In the genomic region with DNA sequence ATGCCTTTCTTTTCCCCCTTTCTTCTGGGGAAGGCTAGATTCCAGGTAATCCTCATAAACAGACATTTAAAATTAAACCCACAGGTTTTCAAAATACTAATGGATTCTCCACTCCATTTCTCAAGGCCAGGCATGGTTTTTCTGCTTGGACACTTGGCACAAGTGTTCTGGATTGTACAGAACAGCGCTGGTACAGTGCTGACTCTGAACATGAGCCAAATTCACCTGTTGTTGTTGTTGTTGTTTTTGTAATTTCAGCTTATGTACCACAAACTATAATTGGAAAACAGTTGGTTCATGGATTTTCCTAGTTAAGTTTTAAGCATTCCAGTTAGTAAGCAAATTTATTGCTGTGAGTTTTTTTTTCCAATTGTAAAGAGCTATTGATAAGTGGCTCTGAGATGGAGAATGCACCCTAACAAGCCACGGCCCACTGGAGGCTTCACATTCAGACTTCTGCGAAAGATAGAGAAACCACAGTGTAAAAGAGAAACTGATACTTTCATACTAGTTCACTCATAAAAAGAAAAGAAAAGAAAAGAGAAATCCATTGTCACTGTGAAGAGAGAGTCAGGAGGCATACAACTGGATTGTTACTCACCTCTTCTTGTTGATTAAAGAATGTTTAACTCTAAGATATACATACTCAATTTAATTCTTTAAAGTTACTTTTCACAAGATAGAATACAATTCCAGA, we compare ENCODE assay signal across 9 cellular contexts. TPM values are rescaled to one million over a fixed set of nuclear protein-coding genes. Genes with fewer than 3 reads are reported as not detected.
A peak's percentile ranks its signal among the peaks of the same experiment; 100 is the strongest.
DNase-seq lines count a peak whose midpoint lies in the region; ATAC-seq and TF ChIP-seq lines count a peak whose summit lies in the region.
"Had no signal": no experiment of that assay in that cellular context is flagged by ENCODE, and none has a peak within 500 bp of the region (broad histone marks: within the 10 kb centered on the region; RNA-seq: fewer than 3 reads in every experiment).

No MANE protein-coding gene starts in this region.

- no peak for TF ChIP-seq CTCF in right lobe of liver (IDR thresholded peaks at IDR 0.05)
- no peak for TF ChIP-seq CTCF in PC-9 (conservative IDR thresholded peaks at IDR 0.05)

- H3K27ac Mint-ChIP-seq in activated CD4-positive, alpha-beta T cell treated with anti-CD3 and anti-CD28 coated beads, Interleukin-2, amount 10 ng/mL, durations not matched to agents 24 days and 14 days = peak overlapping the region; percentile 71
- no peak overlapping the region for H3K27ac Mint-ChIP-seq in stimulated activated effector memory CD8-positive, alpha-beta T cell treated with anti-CD3 and anti-CD28 coated beads, Interleukin-12 subunit alpha, Interleukin-12 subunit beta, amount 100 ng/mL, for 72 hours

- no peak overlapping the region for H3K4me3 ChIP-seq in right lobe of liver
- no peak overlapping the region for H3K4me3 ChIP-seq in PC-9

- H3K36me3 Mint-ChIP-seq in activated CD4-positive, alpha-beta T cell treated with anti-CD3 and anti-CD28 coated beads, Interleukin-2, amount 10 ng/mL, durations not matched to agents 24 days and 14 days (ENCODE audit: low read depth) = peaks cover 3% of the 10 kb centered on the region
- H3K36me3 Mint-ChIP-seq in stimulated activated effector memory CD8-positive, alpha-beta T cell treated with anti-CD3 and anti-CD28 coated beads, Interleukin-12 subunit alpha, Interleukin-12 subunit beta, amount 100 ng/mL, for 72 hours = no peaks in the 10 kb centered on the region

- no peak overlapping the region for H2AFZ ChIP-seq in PC-9

- no peaks in the 10 kb centered on the region for H3K79me2 ChIP-seq in PC-9 (ENCODE audit: low read depth)

- intact Hi-C loops in activated CD4-positive, alpha-beta T cell treated with anti-CD3 and anti-CD28 coated beads, Interleukin-2, amount 10 ng/mL, durations not matched to agents 24 days and 14 days (cut with micrococcal nuclease) = loop anchor here (1.0 to 10.0 kb wide), 7 partner anchors 10 to 313 kb away; partner anchors contain the start of genes ITGA1 and PELO
- intact Hi-C loops in right lobe of liver (cut with DNase I) (no loop called here), PC-9 (cut with micrococcal nuclease; ENCODE audit: unreplicated experiment) (no loop called here)

- peak; percentile 22 for DNase-seq in NK-92 treated with Interleukin-12 subunit alpha and Interleukin-12 subunit beta, amount 100 ng/mL, for 24 hours (lab: John Stamatoyannopoulos, UW)
- no peak for DNase-seq in NK-92 (lab: John Stamatoyannopoulos, UW; ENCODE audit: unreplicated experiment)
- DNase-seq in activated CD4-positive, alpha-beta T cell treated with anti-CD3 and anti-CD28 coated beads, Interleukin-2, amount 10 ng/mL, durations not matched to agents 24 days and 14 days = peak; percentile 85
- no peak for DNase-seq in stimulated activated effector memory CD8-positive, alpha-beta T cell treated with anti-CD3 and anti-CD28 coated beads, Interleukin-12 subunit alpha, Interleukin-12 subunit beta, amount 100 ng/mL, for 72 hours (ENCODE audit: low spot score in 2 of 2)
- DNase-seq in NCI-H2196 treated with DMSO at 0.1 percent for 48 hours (lab: John Stamatoyannopoulos, UW; ENCODE audit: unreplicated experiment) = no peak
- DNase-seq in right lobe of liver = no peak
- DNase-seq in PC-9 = no peak

- no peaks in the 10 kb centered on the region for H3K9me2 ChIP-seq in PC-9 (ENCODE audit: insufficient read depth)

- H3K27me3 ChIP-seq in right lobe of liver (no peaks in the 10 kb centered on the region), PC-9 (ENCODE audit: insufficient read depth, low read depth) (no peaks in the 10 kb centered on the region)

- peaks cover 5% of the 10 kb centered on the region for H3K9me3 Mint-ChIP-seq in activated CD4-positive, alpha-beta T cell treated with anti-CD3 and anti-CD28 coated beads, Interleukin-2, amount 10 ng/mL, durations not matched to agents 24 days and 14 days
- no peaks in the 10 kb centered on the region for H3K9me3 Mint-ChIP-seq in stimulated activated effector memory CD8-positive, alpha-beta T cell treated with anti-CD3 and anti-CD28 coated beads, Interleukin-12 subunit alpha, Interleukin-12 subunit beta, amount 100 ng/mL, for 72 hours

- H3K4me1 ChIP-seq in right lobe of liver (peaks cover 0 to 23% (median 10%) of the 10 kb centered on the region in 4 donors), PC-9 (replicated peaks; ENCODE audit: insufficient read depth) (no peaks in the 10 kb centered on the region)

- POLR2A ChIA-PET in PC-9 (lab: Charles Lee; ENCODE audit: unreplicated experiment) = no interaction called here

- H3K27ac ChIP-seq in right lobe of liver = no peak overlapping the region
- no peak overlapping the region for H3K27ac ChIP-seq in PC-9
- H3K27ac ChIP-seq: 22Rv1 had no signal

- ATAC-seq in HG02938 (IDR thresholded peaks at IDR 0.05; ENCODE audit: unreplicated experiment) (peak; percentile 98), right lobe of liver (no peak)
- ATAC-seq in stimulated activated effector memory CD8-positive, alpha-beta T cell treated with anti-CD3 and anti-CD28 coated beads, Interleukin-12 subunit alpha, Interleukin-12 subunit beta, amount 100 ng/mL, for 72 hours = peak; percentile 94

- no peaks in the 10 kb centered on the region for H3K36me3 ChIP-seq in right lobe of liver
- no peaks in the 10 kb centered on the region for H3K36me3 ChIP-seq in PC-9 (ENCODE audit: low read depth)

- no peak for TF ChIP-seq POLR2A in right lobe of liver (IDR thresholded peaks at IDR 0.05)

- BruUV-seq in PC-9 (replicated peaks; lab: Mats Ljungman, UMichigan) = no TSS peak

- CTCF ChIA-PET in PC-9 (lab: Charles Lee) = no interaction called here

- peaks cover 54% of the 10 kb centered on the region for H3K4me1 Mint-ChIP-seq in activated CD4-positive, alpha-beta T cell treated with anti-CD3 and anti-CD28 coated beads, Interleukin-2, amount 10 ng/mL, durations not matched to agents 24 days and 14 days
- H3K4me1 Mint-ChIP-seq in stimulated activated effector memory CD8-positive, alpha-beta T cell treated with anti-CD3 and anti-CD28 coated beads, Interleukin-12 subunit alpha, Interleukin-12 subunit beta, amount 100 ng/mL, for 72 hours = peaks cover 56% of the 10 kb centered on the region

- H3F3A ChIP-seq in PC-9 (ENCODE audit: insufficient read depth, low read depth) = no peaks in the 10 kb centered on the region

- WGBS in right lobe of liver (ENCODE audit: insufficient coverage, low coverage, low lambda C conversion rate, missing lambda C conversion rate) = 72% methylated on average over 3 of the region's 3 CpGs

- H3K4me2 ChIP-seq in PC-9 = no peak overlapping the region

- peak overlapping the region; percentile 62 for H3K4me3 Mint-ChIP-seq in activated CD4-positive, alpha-beta T cell treated with anti-CD3 and anti-CD28 coated beads, Interleukin-2, amount 10 ng/mL, durations not matched to agents 24 days and 14 days
- no peak overlapping the region for H3K4me3 Mint-ChIP-seq in stimulated activated effector memory CD8-positive, alpha-beta T cell treated with anti-CD3 and anti-CD28 coated beads, Interleukin-12 subunit alpha, Interleukin-12 subunit beta, amount 100 ng/mL, for 72 hours

- H4K20me1 ChIP-seq in PC-9 (ENCODE audit: insufficient read depth) = no peaks in the 10 kb centered on the region

- H3K9me3 ChIP-seq in right lobe of liver (no peaks in the 10 kb centered on the region), PC-9 (ENCODE audit: insufficient read depth, low read depth) (no peaks in the 10 kb centered on the region)

- no peaks in the 10 kb centered on the region for H3K27me3 Mint-ChIP-seq in activated CD4-positive, alpha-beta T cell treated with anti-CD3 and anti-CD28 coated beads, Interleukin-2, amount 10 ng/mL, durations not matched to agents 24 days and 14 days

RNA-seq across cellular contexts. Expression of gene ITGA1, which starts 16.2 kb away (rescaled TPM):
- total RNA-seq in activated CD4-positive, alpha-beta T cell treated with anti-CD3 and anti-CD28 coated beads, Interleukin-2, amount 10 ng/mL, durations not matched to agents 24 days and 14 days = 1.6 and 2.2 TPM in 2 replicates
- total RNA-seq in right lobe of liver = 100 to 1,000 TPM in 1 of 6 experiments, 10 to 100 TPM in 5; 66.5 to 116 (median 82.1) TPM
- 3.0 and 4.0 TPM in 2 replicates for total RNA-seq in PC-9 (2021)

RNA-seq across cellular contexts. Expression of gene PELO, which starts 16.2 kb away (rescaled TPM):
- total RNA-seq in activated CD4-positive, alpha-beta T cell treated with anti-CD3 and anti-CD28 coated beads, Interleukin-2, amount 10 ng/mL, durations not matched to agents 24 days and 14 days = 20.0 and 21.2 TPM in 2 replicates
- 10 to 100 TPM; 14.6 to 24.6 (median 17.6) TPM for total RNA-seq in right lobe of liver
- 19.8 and 21.5 TPM in 2 replicates for total RNA-seq in PC-9 (2021)

Comparison
In these comparisons a context has a peak if more than half of its experiments do, and no peak if none do; other contexts are left out.
1. DNase-seq: peak in NK-92 treated with Interleukin-12 subunit alpha and Interleukin-12 subunit beta, amount 100 ng/mL, for 24 hours (single experiment) and activated CD4-positive, alpha-beta T cell treated with anti-CD3 and anti-CD28 coated beads, Interleukin-2, amount 10 ng/mL, durations not matched to agents 24 days and 14 days (single experiment); none in NK-92 (single experiment), stimulated activated effector memory CD8-positive, alpha-beta T cell treated with anti-CD3 and anti-CD28 coated beads, Interleukin-12 subunit alpha, Interleukin-12 subunit beta, amount 100 ng/mL, for 72 hours (0 of 2), NCI-H2196 treated with DMSO at 0.1 percent for 48 hours (single experiment), right lobe of liver (0 of 3) and PC-9 (0 of 2).
2. ATAC-seq: peak in HG02938 (single experiment) and stimulated activated effector memory CD8-positive, alpha-beta T cell treated with anti-CD3 and anti-CD28 coated beads, Interleukin-12 subunit alpha, Interleukin-12 subunit beta, amount 100 ng/mL, for 72 hours (single experiment); none in right lobe of liver (0 of 4).
3. RNA of gene ITGA1, which starts 16.2 kb away (total RNA-seq): 66.5 to 116 TPM in right lobe of liver; 3.0 to 4.0 TPM in PC-9 and 1.6 to 2.2 TPM in activated CD4-positive, alpha-beta T cell treated with anti-CD3 and anti-CD28 coated beads, Interleukin-2, amount 10 ng/mL, durations not matched to agents 24 days and 14 days; every median in the first group is over 10 times any median in the second.